23 cellular contexts compared by ENCODE assay signal in the genomic region with DNA sequence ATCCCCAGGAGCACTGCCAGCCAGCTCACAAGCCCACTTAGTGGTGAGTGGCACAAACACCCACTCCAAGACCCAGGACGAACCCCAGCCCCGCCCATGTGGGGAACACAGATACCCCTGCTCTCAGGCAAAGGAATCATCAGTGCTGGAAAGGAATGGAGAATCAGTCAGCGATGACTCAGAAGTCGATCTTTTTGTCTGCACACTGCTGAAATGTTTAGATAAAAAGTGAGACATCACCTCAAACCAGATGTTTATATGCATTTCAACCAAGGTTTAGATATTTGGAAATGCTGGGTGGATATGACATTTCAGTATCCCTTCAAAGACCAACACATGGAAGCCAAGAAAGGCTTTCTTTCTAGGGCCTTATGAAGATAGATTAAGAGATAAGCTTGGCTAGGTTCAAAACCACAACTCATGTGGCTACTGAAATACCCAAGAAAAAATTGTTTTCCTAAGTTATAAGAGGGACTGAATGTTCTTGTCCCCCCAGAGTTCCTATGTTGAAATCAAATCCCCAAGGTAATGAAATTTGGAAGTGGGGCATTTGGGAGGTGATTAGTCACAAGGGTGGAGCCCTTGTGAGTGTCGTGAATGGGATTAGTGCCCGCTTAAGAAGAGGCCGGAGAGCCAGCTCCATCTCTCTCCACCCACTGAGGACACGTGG. TPM values are rescaled to one million over a fixed set of nuclear protein-coding genes. Genes with fewer than 3 reads are reported as not detected.
DNase-seq lines count a peak whose midpoint lies in the region; ATAC-seq and TF ChIP-seq lines count a peak whose summit lies in the region.
"Had no signal": no experiment of that assay in that cellular context is flagged by ENCODE, and none has a peak within 500 bp of the region (broad histone marks: within the 10 kb centered on the region; RNA-seq: fewer than 3 reads in every experiment).

No MANE protein-coding gene starts in this region.

- H2AK9ac ChIP-seq in IMR-90 (replicated peaks; ENCODE audit: low read depth, low read length, poor library complexity): no peak overlapping the region

- no peaks in the 10 kb centered on the region; the same call in 1 of the 2 replicates for H3K27me3 ChIP-seq in IMR-90 (ENCODE audit: control insufficient read depth, insufficient read depth, low read length)
- H3K27me3 ChIP-seq in PC-9 (ENCODE audit: insufficient read depth, low read depth): peaks cover 84% of the 10 kb centered on the region
- peaks cover 12% of the 10 kb centered on the region for H3K27me3 ChIP-seq in transverse colon
- H3K27me3 ChIP-seq: upper lobe of left lung had no signal

- POLR2A ChIA-PET in IMR-90 (lab: Charles Lee; ENCODE audit: unreplicated experiment): no interaction called here
- POLR2A ChIA-PET in PC-9 (lab: Charles Lee; ENCODE audit: unreplicated experiment): no interaction called here

- TF ChIP-seq RAD21 in IMR-90 (IDR thresholded peaks at IDR 0.05; ENCODE audit: low read length): no peak

- DNase-seq in ACHN: peak; percentile 10
- peak; percentile 25 for DNase-seq in IMR-90
- peak; percentile 81 for DNase-seq in astrocyte of the spinal cord (ENCODE audit: low read depth, low spot score)
- peak; percentile 73 for DNase-seq in iris pigment epithelial cell (ENCODE audit: low read depth)
- DNase-seq in NOMO-1 treated with DMSO at 0.1 percent for 48 hours (lab: John Stamatoyannopoulos, UW; ENCODE audit: unreplicated experiment): no peak
- DNase-seq in PC-9: no peak
- no peak for DNase-seq in DMS 273 treated with DMSO at 0.1 percent for 48 hours (lab: John Stamatoyannopoulos, UW)
- DNase-seq in transverse colon: no peak
- DNase-seq: activated CD4-positive, alpha-beta T cell treated with anti-CD3 and anti-CD28 coated beads for 48 hours; activated CD8-positive, alpha-beta memory T cell treated with anti-CD3 and anti-CD28 coated beads, Interleukin-2, amount 50 U/mL, for 4 hours; activated gamma-delta T cell treated with Interleukin-2 at 50 U/mL for 16 hours; anterior cingulate cortex; CD8-positive, alpha-beta memory T cell; dermis blood vessel endothelial cell; EL; hippocampal formation; NCI-H1930; NCI-H510A treated with DMSO at 0.1 percent for 48 hours; SK-N-SH; stimulated activated CD4-positive, alpha-beta T cell treated with anti-CD3 and anti-CD28 coated beads, Interleukin-15, amount 100 ng/mL, for 24 hours; stimulated activated naive CD4-positive, alpha-beta T cell treated with Interleukin-2 at 50 U/mL for 16 hours; upper lobe of left lung had no signal

- H2BK15ac ChIP-seq in IMR-90 (ENCODE audit: low read depth, low read length): no peak overlapping the region

- no peak overlapping the region for H4K5ac ChIP-seq in IMR-90 (ENCODE audit: low read depth, low read length)

- H3K14ac ChIP-seq in IMR-90 (replicated peaks; ENCODE audit: low read depth, low read length): no peak overlapping the region

- no peak overlapping the region for H3K9ac ChIP-seq in IMR-90 (ENCODE audit: low read depth, low read length)
- H3K9ac ChIP-seq: SK-N-SH had no signal

- H2AK5ac ChIP-seq in IMR-90 (ENCODE audit: low read depth, low read length): no peak overlapping the region

- TF ChIP-seq POLR2A in IMR-90 (IDR thresholded peaks at IDR 0.05; ENCODE audit: low read depth, low read length) (no peak), transverse colon (IDR thresholded peaks at IDR 0.05) (no peak)

- no peaks in the 10 kb centered on the region for H3K9me2 ChIP-seq in PC-9 (ENCODE audit: insufficient read depth)
- H3K9me2 ChIP-seq: SK-N-SH had no signal

- H4K8ac ChIP-seq in IMR-90 (ENCODE audit: low read depth in 2 of 2, low read length in 2 of 2): no peak overlapping the region

- H4K20me1 ChIP-seq in IMR-90 (ENCODE audit: insufficient read depth, low read length) (no peaks in the 10 kb centered on the region), PC-9 (ENCODE audit: insufficient read depth) (no peaks in the 10 kb centered on the region)

- no peaks in the 10 kb centered on the region for H3K36me3 ChIP-seq in IMR-90 (ENCODE audit: control insufficient read depth, insufficient read depth, low read length)
- no peaks in the 10 kb centered on the region for H3K36me3 ChIP-seq in PC-9 (ENCODE audit: low read depth)
- no peaks in the 10 kb centered on the region for H3K36me3 ChIP-seq in transverse colon
- H3K36me3 ChIP-seq: upper lobe of left lung had no signal

- no peaks in the 10 kb centered on the region for H3F3A ChIP-seq in PC-9 (ENCODE audit: insufficient read depth, low read depth)

- no peak overlapping the region for H3K56ac ChIP-seq in IMR-90 (ENCODE audit: extremely low read depth, insufficient read depth, low read length)

- H3K18ac ChIP-seq in IMR-90 (ENCODE audit: low read depth, low read length): no peak overlapping the region

- no peak for TF ChIP-seq EP300 in transverse colon (IDR thresholded peaks at IDR 0.05; ENCODE audit: low read depth)

- H3K9me1 ChIP-seq in IMR-90 (ENCODE audit: insufficient read depth, low read length): no peaks in the 10 kb centered on the region

- H3K9me3 ChIP-seq in IMR-90 (ENCODE audit: control insufficient read depth, insufficient read depth, low read length): no peaks in the 10 kb centered on the region
- no peaks in the 10 kb centered on the region for H3K9me3 ChIP-seq in PC-9 (ENCODE audit: insufficient read depth, low read depth)
- H3K9me3 ChIP-seq in transverse colon: no peaks in the 10 kb centered on the region
- H3K9me3 ChIP-seq: SK-N-SH, upper lobe of left lung had no signal

- no peak overlapping the region for H3K23ac ChIP-seq in IMR-90 (ENCODE audit: low read depth, low read length)

- CTCF ChIA-PET in IMR-90 (lab: Yijun Ruan, JAX): no interaction called here
- CTCF ChIA-PET in PC-9 (lab: Charles Lee): no interaction called here

- H2AFZ ChIP-seq in IMR-90 (replicated peaks; ENCODE audit: low read length, poor library complexity) (no peak overlapping the region), PC-9 (no peak overlapping the region)

- H4K91ac ChIP-seq in IMR-90 (ENCODE audit: insufficient read depth, low read depth, low read length): no peak overlapping the region

- WGBS in IMR-90 (ENCODE audit: extremely low coverage in 2 of 2, insufficient read length in 1 of 2), 2 experiments: no CpG with 5 or more reads among the region's 8 CpGs
- WGBS in transverse colon (ENCODE audit: low coverage in 1 of 2), 2 donors: 80% methylated on average over 8 of the region's 8 CpGs; no CpG with 5 or more reads in 1 of the 2 donors

- TF ChIP-seq CTCF in IMR-90 (conservative IDR thresholded peaks at IDR 0.05; ENCODE audit: low read depth, low read length) (no peak), astrocyte of the spinal cord (IDR thresholded peaks at IDR 0.05; ENCODE audit: low read depth, low read length) (no peak), PC-9 (conservative IDR thresholded peaks at IDR 0.05) (no peak), transverse colon (IDR thresholded peaks at IDR 0.05) (no peak)

- no TSS peak for BruUV-seq in IMR-90 (replicated peaks; lab: Mats Ljungman, UMichigan)
- no TSS peak for BruUV-seq in PC-9 (replicated peaks; lab: Mats Ljungman, UMichigan)

- no peak overlapping the region for H3K4ac ChIP-seq in IMR-90 (ENCODE audit: low read depth, low read length)

- H3K27ac ChIP-seq in IMR-90 (ENCODE audit: insufficient read depth, low read length): no peak overlapping the region
- no peak overlapping the region for H3K27ac ChIP-seq in PC-9
- H3K27ac ChIP-seq in transverse colon: no peak overlapping the region
- H3K27ac ChIP-seq: upper lobe of left lung had no signal

- no peak overlapping the region for H2BK5ac ChIP-seq in IMR-90 (ENCODE audit: low read depth, low read length, poor library complexity, severe bottlenecking)

- H3K4me3 ChIP-seq in IMR-90 (ENCODE audit: insufficient read depth, low read depth, low read length): no peak overlapping the region
- no peak overlapping the region for H3K4me3 ChIP-seq in astrocyte of the spinal cord (ENCODE audit: low read depth, low read length)
- no peak overlapping the region for H3K4me3 ChIP-seq in PC-9
- H3K4me3 ChIP-seq in transverse colon: no peak overlapping the region
- H3K4me3 ChIP-seq: upper lobe of left lung had no signal

- in situ Hi-C loops in ACHN (cut with HindIII; ENCODE audit: low pct_ligation_motif_present, low pct_unique_long_range_greater_than_20kb, low sequenced_read_pairs): no loop called here
- in situ Hi-C loops in IMR-90 (cut with MboI; ENCODE audit: low sequenced_read_pairs): loop anchor here (25.0 kb wide), 1 partner anchor 1735 kb away; no protein-coding TSS in a partner anchor
- in situ Hi-C loops in astrocyte of the spinal cord (cut with HindIII; ENCODE audit: low sequenced_read_pairs): no loop called here
- in situ Hi-C loops in transverse colon (cut with MboI; ENCODE audit: low pct_ligation_motif_present in 1 of 4, low pct_unique_long_range_greater_than_20kb in 1 of 4, low sequenced_read_pairs in 3 of 4): no loop called here

- H3K4me2 ChIP-seq in IMR-90 (ENCODE audit: low read depth, low read length): no peak overlapping the region
- H3K4me2 ChIP-seq in PC-9: no peak overlapping the region
- H3K4me2 ChIP-seq: SK-N-SH had no signal

- H3K4me1 ChIP-seq in IMR-90 (ENCODE audit: control insufficient read depth, insufficient read depth, low read length): no peaks in the 10 kb centered on the region
- no peaks in the 10 kb centered on the region for H3K4me1 ChIP-seq in PC-9 (replicated peaks; ENCODE audit: insufficient read depth)
- H3K4me1 ChIP-seq in transverse colon: peaks cover 0 to 6% (median 0%) of the 10 kb centered on the region in 4 donors
- H3K4me1 ChIP-seq: upper lobe of left lung had no signal

- ATAC-seq in IMR-90 (ENCODE audit: low read depth): no peak

- no peaks in the 10 kb centered on the region for H3K79me2 ChIP-seq in PC-9 (ENCODE audit: low read depth)

- intact Hi-C loops in IMR-90 (cut with micrococcal nuclease) (no loop called here), PC-9 (cut with micrococcal nuclease; ENCODE audit: unreplicated experiment) (no loop called here), transverse colon (cut with DNase I; ENCODE audit: low total_unique reads) (no loop called here)

- H2BK20ac ChIP-seq in IMR-90 (ENCODE audit: low read depth, low read length): no peak overlapping the region

- no peak overlapping the region for H2BK120ac ChIP-seq in IMR-90 (ENCODE audit: low read depth, low read length)

- dilution Hi-C loops in IMR-90 (cut with HindIII; ENCODE audit: low sequenced_read_pairs, unreplicated experiment): no loop called here

- no peaks in the 10 kb centered on the region for H3K79me1 ChIP-seq in IMR-90 (ENCODE audit: low read depth in 1 of 2, low read length in 2 of 2)

TF ChIP-seq in IMR-90, 13 proteins besides CTCF, POLR2A, EP300 and RAD21 (continues in another document):
- TF ChIP-seq MAZ (IDR thresholded peaks at IDR 0.05; ENCODE audit: borderline replicate concordance, low read depth, low read length) (no peak), CEBPB (IDR thresholded peaks at IDR 0.05; ENCODE audit: low read depth, low read length) (no peak), RCOR1 (IDR thresholded peaks at IDR 0.05; ENCODE audit: insufficient replicate concordance, low read length) (no peak), BHLHE40 (IDR thresholded peaks at IDR 0.05; ENCODE audit: low read depth, low read length) (no peak)

RNA-seq across cellular contexts. Expression of gene POU3F3, which starts 43.7 kb away (rescaled TPM):
- total RNA-seq in IMR-90 (2012; rRNA removed): not detected in 2 replicates
- not detected in 2 replicates for polyA plus RNA-seq in IMR-90 (2012; rRNA removed)
- polyA plus RNA-seq in IMR-90 (2012; cell fraction: cytosol; rRNA removed): not detected in 2 replicates
- not detected in 2 replicates for polyA plus RNA-seq in IMR-90 (2012; cell fraction: nucleus; rRNA removed; ENCODE audit: low replicate concordance)
- total RNA-seq in PC-9 (2021): not detected in 2 replicates
- under 1 TPM in 2 of 4 donors, not detected in 2; 0.14 to 0.32 TPM for total RNA-seq in transverse colon
- total RNA-seq: CD8-positive, alpha-beta memory T cell; mesothelial cell of epicardium; upper lobe of left lung had no signal
- polyA plus RNA-seq: CD8-positive, alpha-beta memory T cell; SK-N-SH had no signal

Comparison
In these comparisons a context has a peak if more than half of its experiments do, and no peak if none do; other contexts are left out.
1. DNase-seq: peak in ACHN (single experiment), IMR-90 (single experiment), astrocyte of the spinal cord (single experiment) and iris pigment epithelial cell (single experiment); none in NOMO-1 treated with DMSO at 0.1 percent for 48 hours (single experiment), PC-9 (0 of 2), DMS 273 treated with DMSO at 0.1 percent for 48 hours (single experiment) and transverse colon (single experiment).